Comparison of ENCODE assay signal across 20 cellular contexts in the genomic region with DNA sequence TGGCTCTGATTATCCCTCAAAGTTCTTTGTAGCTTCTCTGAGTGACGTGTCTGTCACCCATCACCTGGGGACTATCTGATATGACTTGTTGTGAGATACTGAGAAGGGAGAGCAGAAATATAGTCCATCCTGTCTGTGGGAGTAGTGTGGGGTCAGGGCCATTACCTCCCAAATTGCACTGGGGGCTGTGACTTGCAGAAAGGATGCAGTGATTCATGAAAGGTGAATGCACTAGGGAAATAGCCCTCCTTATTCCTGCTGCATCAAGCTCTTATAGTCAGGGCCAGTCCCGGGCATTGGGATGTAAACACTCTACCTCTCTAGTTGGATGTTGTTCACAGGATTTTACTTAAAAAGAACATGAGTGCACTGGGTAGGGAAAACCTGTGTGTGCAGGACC.
"Had no signal": no experiment of that assay in that cellular context is flagged by ENCODE, and none has a peak within 500 bp of the region (broad histone marks: within the 10 kb centered on the region; RNA-seq: fewer than 3 reads in every experiment).

No MANE protein-coding gene starts in this region.

- H3K9me3 Mint-ChIP-seq: dendritic cell treated with granulocyte-macrophage colony-stimulating factor and Interleukin-4, amounts not matched to agents 40 ng/mL and 50 ng/mL, for 4 days; nephron had no signal

- H3K36me3 ChIP-seq: esophagus squamous epithelium, heart left ventricle, left ventricle myocardium inferior, lower lobe of right lung, right atrium auricular region, suprapubic skin, thyroid gland had no signal

- DNase-seq: cerebellar nuclear complex; esophagus squamous epithelium; foreskin fibroblast; heart left ventricle; hippocampal formation; left ventricle myocardium inferior; lower lobe of right lung; midbrain; psoas muscle; stimulated activated CD4-positive, alpha-beta T cell treated with anti-CD3 and anti-CD28 coated beads, Interleukin-4, amount 100 ng/mL, for 1 hour; stimulated activated CD8-positive, alpha-beta memory T cell treated with anti-CD3 and anti-CD28 coated beads, Interleukin-4, amount 100 ng/mL, for 48 hours; stimulated activated naive CD8-positive, alpha-beta T cell treated with anti-CD3 and anti-CD28 coated beads, Interleukin-15, Interleukin-2, amounts not matched to agents 100 U/mL and 50 U/mL, for 24 hours; thyroid gland had no signal

- H3K27me3 Mint-ChIP-seq: memory B cell had no signal

- H3K4me3 ChIP-seq: esophagus squamous epithelium, heart left ventricle, left ventricle myocardium inferior, lower lobe of right lung, psoas muscle, right atrium auricular region, suprapubic skin, thyroid gland had no signal

- H3K27ac ChIP-seq: esophagus squamous epithelium, heart left ventricle, left ventricle myocardium inferior, lower lobe of right lung, psoas muscle, right atrium auricular region, suprapubic skin had no signal

- ATAC-seq: heart left ventricle; lower lobe of right lung; psoas muscle; stimulated activated effector memory CD8-positive, alpha-beta T cell treated with anti-CD3 and anti-CD28 coated beads, Interleukin-12 subunit alpha, Interleukin-12 subunit beta, amount 100 ng/mL, for 72 hours; stimulated activated naive CD8-positive, alpha-beta T cell treated with anti-CD3 and anti-CD28 coated beads, Interleukin-15, Interleukin-2, amounts not matched to agents 100 U/mL and 50 U/mL, for 24 hours had no signal

- H3K27me3 ChIP-seq: heart left ventricle, right atrium auricular region, suprapubic skin, thyroid gland had no signal

- H3K9me3 ChIP-seq: esophagus squamous epithelium, lower lobe of right lung, psoas muscle, right atrium auricular region, suprapubic skin, thyroid gland had no signal

- H3K27ac Mint-ChIP-seq: dendritic cell treated with granulocyte-macrophage colony-stimulating factor and Interleukin-4, amounts not matched to agents 40 ng/mL and 50 ng/mL, for 4 days; memory B cell; nephron; stimulated activated effector memory CD8-positive, alpha-beta T cell treated with anti-CD3 and anti-CD28 coated beads, Interleukin-12 subunit alpha, Interleukin-12 subunit beta, amount 100 ng/mL, for 72 hours; type B pancreatic cell had no signal

- H3K4me1 Mint-ChIP-seq: memory B cell; stimulated activated effector memory CD8-positive, alpha-beta T cell treated with anti-CD3 and anti-CD28 coated beads, Interleukin-12 subunit alpha, Interleukin-12 subunit beta, amount 100 ng/mL, for 72 hours had no signal

- H3K36me3 Mint-ChIP-seq: memory B cell; stimulated activated effector memory CD8-positive, alpha-beta T cell treated with anti-CD3 and anti-CD28 coated beads, Interleukin-12 subunit alpha, Interleukin-12 subunit beta, amount 100 ng/mL, for 72 hours; type B pancreatic cell had no signal

- H3K4me1 ChIP-seq: esophagus squamous epithelium, heart left ventricle, left ventricle myocardium inferior, lower lobe of right lung, psoas muscle, right atrium auricular region, suprapubic skin had no signal

- H3K4me3 Mint-ChIP-seq: dendritic cell treated with granulocyte-macrophage colony-stimulating factor and Interleukin-4, amounts not matched to agents 40 ng/mL and 50 ng/mL, for 4 days; memory B cell; nephron; stimulated activated effector memory CD8-positive, alpha-beta T cell treated with anti-CD3 and anti-CD28 coated beads, Interleukin-12 subunit alpha, Interleukin-12 subunit beta, amount 100 ng/mL, for 72 hours; type B pancreatic cell had no signal
